Comparison of ENCODE assay signal across 18 cellular contexts in genomic region chr14:65241125-65241752, GRCh38.
A peak's percentile ranks its signal among the peaks of the same experiment; 100 is the strongest.
DNase-seq lines count a peak whose midpoint lies in the region; ATAC-seq, FAIRE-seq and TF ChIP-seq lines count a peak whose summit lies in the region.
"Had no signal": no experiment of that assay in that cellular context is flagged by ENCODE, and none has a peak within 500 bp of the region (broad histone marks: within the 10 kb centered on the region; RNA-seq: fewer than 3 reads in every experiment).

No MANE protein-coding gene starts in this region.

- peak overlapping the region in 2 of 3 donors; percentile 5 to 50 for H3K27ac Mint-ChIP-seq in CD4-positive, CD25-positive, alpha-beta regulatory T cell
- H3K27ac Mint-ChIP-seq in memory B cell: peak overlapping the region; percentile 86
- H3K27ac Mint-ChIP-seq: HFFc6; mesothelial cell of epicardium; progenitor cell of endocrine pancreas; T-helper 2 cell treated with Interferon-gamma antibody and Interleukin-4, amounts not matched to agents 5 μg/mL and 100 μg/mL, for 36 hours had no signal

- POLR2A ChIA-PET in PC-9 (lab: Charles Lee; ENCODE audit: unreplicated experiment): no interaction called here

- CTCF ChIA-PET in PC-9 (lab: Charles Lee): interaction anchor here (0.7 kb wide), 1 partner anchor 439 kb away, joined by 5 read pairs; no protein-coding TSS in a partner anchor

- no peak for TF ChIP-seq CTCF in PC-9 (conservative IDR thresholded peaks at IDR 0.05)

- BruUV-seq in PC-9 (replicated peaks; lab: Mats Ljungman, UMichigan): no TSS peak

- intact Hi-C loops in PC-9 (cut with micrococcal nuclease; ENCODE audit: unreplicated experiment): no loop called here

- H3K9me3 ChIP-seq in CD4-positive, CD25-positive, alpha-beta regulatory T cell (ENCODE audit: control insufficient read depth in 2 of 2, low read length in 2 of 2): no peaks in the 10 kb centered on the region
- H3K9me3 ChIP-seq in PC-9 (ENCODE audit: insufficient read depth, low read depth) (no peaks in the 10 kb centered on the region), SJCRH30 (replicated peaks) (no peaks in the 10 kb centered on the region)

- H3K36me3 ChIP-seq in CD4-positive, CD25-positive, alpha-beta regulatory T cell (ENCODE audit: control insufficient read depth, insufficient read depth, low read length): no peaks in the 10 kb centered on the region
- no peaks in the 10 kb centered on the region for H3K36me3 ChIP-seq in PC-9 (ENCODE audit: low read depth)
- no peaks in the 10 kb centered on the region for H3K36me3 ChIP-seq in SJCRH30

- no peak for ATAC-seq in CD4-positive, CD25-positive, alpha-beta regulatory T cell (ENCODE audit: low read depth in 2 of 2)
- peak; percentile 80 for ATAC-seq in memory B cell (ENCODE audit: low read depth)
- ATAC-seq: left colon had no signal

- H3K4me1 ChIP-seq in CD4-positive, CD25-positive, alpha-beta regulatory T cell (ENCODE audit: control insufficient read depth, insufficient read depth, low read length, poor library complexity, severe bottlenecking): peaks cover 5% of the 10 kb centered on the region
- peaks cover 80% of the 10 kb centered on the region for H3K4me1 ChIP-seq in PC-9 (replicated peaks; ENCODE audit: insufficient read depth)
- H3K4me1 ChIP-seq in SJCRH30: no peaks in the 10 kb centered on the region

- no peak overlapping the region for H3K27ac ChIP-seq in CD4-positive, CD25-positive, alpha-beta regulatory T cell (ENCODE audit: insufficient read depth, low read length, poor library complexity, severe bottlenecking)
- H3K27ac ChIP-seq in PC-9 (peak overlapping the region; percentile 39), SJCRH30 (no peak overlapping the region)
- H3K27ac ChIP-seq: coronary artery had no signal

- H3K4me1 Mint-ChIP-seq in CD4-positive, CD25-positive, alpha-beta regulatory T cell: peaks cover 2 to 6% (median 5%) of the 10 kb centered on the region in 4 donors
- H3K4me1 Mint-ChIP-seq in memory B cell: peaks cover 13% of the 10 kb centered on the region

- H3K36me3 Mint-ChIP-seq in CD4-positive, CD25-positive, alpha-beta regulatory T cell: peaks cover 3% of the 10 kb centered on the region
- H3K36me3 Mint-ChIP-seq in memory B cell: peaks cover 18% of the 10 kb centered on the region
- H3K36me3 Mint-ChIP-seq: mesothelial cell of epicardium had no signal

- TF ChIP-seq POLR2A in GM12892 (IDR thresholded peaks at IDR 0.05; ENCODE audit: low read depth, low read length): no peak

- no peaks in the 10 kb centered on the region for H3K9me2 ChIP-seq in PC-9 (ENCODE audit: insufficient read depth)

- FAIRE-seq in GM12892 (lab: Jason Lieb, UNC) (peak; percentile 24), RCC 7860 (lab: Jason Lieb, UNC) (no peak)

- peaks cover 0 to 4% (median 0%) of the 10 kb centered on the region in 7 donors for H3K9me3 Mint-ChIP-seq in CD4-positive, CD25-positive, alpha-beta regulatory T cell
- no peaks in the 10 kb centered on the region for H3K9me3 Mint-ChIP-seq in memory B cell
- H3K9me3 Mint-ChIP-seq: HFFc6, mesothelial cell of epicardium had no signal

- no peak for DNase-seq in CD4-positive, CD25-positive, alpha-beta regulatory T cell
- DNase-seq in GM12892 (ENCODE audit: insufficient read length): no peak
- no peak for DNase-seq in PC-9
- no peak for DNase-seq in memory B cell (ENCODE audit: low spot score in 2 of 2)
- DNase-seq in RCC 7860 (ENCODE audit: low spot score): no peak
- DNase-seq in activated CD4-positive, CD25-positive, alpha-beta regulatory T cell treated with anti-CD3 and anti-CD28 coated beads, Interleukin-2, amount 50 U/mL, for 72 hours: no peak
- no peak for DNase-seq in SJCRH30
- DNase-seq: activated CD8-positive, alpha-beta memory T cell treated with anti-CD3 and anti-CD28 coated beads for 24 hours; DND-41; head of caudate nucleus; HFFc6; left colon; NCI-H146; NCI-H2171 treated with DMSO at 0.1 percent for 48 hours had no signal

- H3K27me3 Mint-ChIP-seq in CD4-positive, CD25-positive, alpha-beta regulatory T cell: no peaks in the 10 kb centered on the region
- H3K27me3 Mint-ChIP-seq in memory B cell: no peaks in the 10 kb centered on the region

- no peaks in the 10 kb centered on the region for H3K79me2 ChIP-seq in PC-9 (ENCODE audit: low read depth)

- no peak overlapping the region for H3K4me3 ChIP-seq in CD4-positive, CD25-positive, alpha-beta regulatory T cell (ENCODE audit: low read depth, low read length)
- H3K4me3 ChIP-seq in PC-9 (no peak overlapping the region), SJCRH30 (no peak overlapping the region)
- H3K4me3 ChIP-seq: coronary artery had no signal

- no peaks in the 10 kb centered on the region for H3K27me3 ChIP-seq in CD4-positive, CD25-positive, alpha-beta regulatory T cell (ENCODE audit: control insufficient read depth, insufficient read depth, low read length)
- H3K27me3 ChIP-seq in PC-9 (ENCODE audit: insufficient read depth, low read depth): no peaks in the 10 kb centered on the region
- H3K27me3 ChIP-seq in SJCRH30: no peaks in the 10 kb centered on the region

- H4K20me1 ChIP-seq in PC-9 (ENCODE audit: insufficient read depth): no peaks in the 10 kb centered on the region

- H3F3A ChIP-seq in PC-9 (ENCODE audit: insufficient read depth, low read depth): peaks cover 43% of the 10 kb centered on the region

- H2AFZ ChIP-seq in PC-9: no peak overlapping the region

- H3K4me3 Mint-ChIP-seq in CD4-positive, CD25-positive, alpha-beta regulatory T cell: peak overlapping the region in 2 of 4 donors; percentile 65 to 70
- peak overlapping the region; percentile 3 for H3K4me3 Mint-ChIP-seq in memory B cell
- H3K4me3 Mint-ChIP-seq: HFFc6; mesothelial cell of epicardium; T-helper 2 cell treated with Interferon-gamma antibody and Interleukin-4, amounts not matched to agents 5 μg/mL and 100 μg/mL, for 36 hours had no signal

- no peak overlapping the region for H3K4me2 ChIP-seq in PC-9
